8 cellular contexts compared by ENCODE assay signal in genomic region chr18:74495581-74496507, GRCh38. TPM values are rescaled to one million over a fixed set of nuclear protein-coding genes. Genes with fewer than 3 reads are reported as not detected.
DNase-seq lines count a peak whose midpoint lies in the region; ATAC-seq and TF ChIP-seq lines count a peak whose summit lies in the region.

TSS of gene CNDP2 (plus strand) at chr18:74496363. CDS start at chr18:74499974, 3,611 bp downstream.

- H3K9me3 Mint-ChIP-seq in T-helper 1 cell treated with Interleukin-12 subunit alpha and Interleukin-12 subunit beta and Interleukin-4 antibody, amounts not matched to agents 30 μg/mL and 1 μg/mL, for 36 hours = no peaks in the 10 kb centered on the region

- peaks cover 26% of the 10 kb centered on the region for H3K27me3 Mint-ChIP-seq in T-helper 1 cell treated with Interleukin-12 subunit alpha and Interleukin-12 subunit beta and Interleukin-4 antibody, amounts not matched to agents 30 μg/mL and 1 μg/mL, for 36 hours (ENCODE audit: low read depth)

- H3K9me3 ChIP-seq in heart right ventricle (peaks cover 0 to 5% (median 0%) of the 10 kb centered on the region in 11 donors), upper lobe of right lung (no peaks in the 10 kb centered on the region)

- H3K27ac ChIP-seq in heart right ventricle (peak within 1 kb of the TSS; percentile 78 to 98 (median 94)), upper lobe of right lung (peak within 1 kb of the TSS; percentile 98)

- H3K4me1 Mint-ChIP-seq in T-helper 1 cell treated with Interleukin-12 subunit alpha and Interleukin-12 subunit beta and Interleukin-4 antibody, amounts not matched to agents 30 μg/mL and 1 μg/mL, for 36 hours (ENCODE audit: low read depth) = peaks cover 45% of the 10 kb centered on the region

- intact Hi-C loops in heart right ventricle (cut with DNase I) = loop anchor here in 7 of 10 donors (1.0 to 10.0 kb wide), 9 partner anchors 39 to 301 kb away; partner anchors contain the start of genes ZNF407 (in 2 of the 7) and DIPK1C (in 1 of the 7)
- intact Hi-C loops in posterior vena cava (cut with DNase I) = loop anchor here in 1 of 2 donors (5.0 kb wide), 1 partner anchor 101 kb away; the partner anchor contains the start of gene ZNF407
- intact Hi-C loops in upper lobe of right lung (cut with DNase I) = no loop called here

- in situ Hi-C loops in GM13977 (cut with MboI; ENCODE audit: low pct_unique_long_range_greater_than_20kb, low sequenced_read_pairs, unreplicated experiment) = loop anchor here (10.0 kb wide), 1 partner anchor 141 kb away; no protein-coding TSS in a partner anchor

- H3K4me3 Mint-ChIP-seq in T-helper 1 cell treated with Interleukin-12 subunit alpha and Interleukin-12 subunit beta and Interleukin-4 antibody, amounts not matched to agents 30 μg/mL and 1 μg/mL, for 36 hours = peak within 1 kb of the TSS; percentile 97

- WGBS in heart right ventricle, 2 donors = 0 to 1% methylated on average over 71 of the region's 71 CpGs

- ATAC-seq in HG02884 (IDR thresholded peaks at IDR 0.05; ENCODE audit: unreplicated experiment) (peak; percentile 67), heart right ventricle (peak; percentile 96 to 99 (median 97)), upper lobe of right lung (peak; percentile 95)

- TF ChIP-seq CTCF in GM13977 (IDR thresholded peaks at IDR 0.05; ENCODE audit: extremely low read depth, insufficient read depth, missing control alignments) (no peak), heart right ventricle (IDR thresholded peaks at IDR 0.05) (no peak), upper lobe of right lung (IDR thresholded peaks at IDR 0.05) (no peak)

- DNase-seq in GM13977 (ENCODE audit: low spot score) (peak; percentile 99), NCI-H1694 (lab: John Stamatoyannopoulos, UW) (peak; percentile 95), amniotic stem cell (lab: John Stamatoyannopoulos, UW) (peak; percentile 99), heart right ventricle (peak; percentile 100), posterior vena cava (ENCODE audit: low spot score) (peak; percentile 100), upper lobe of right lung (peak; percentile 100)

- peaks cover 14% of the 10 kb centered on the region for H3K36me3 Mint-ChIP-seq in T-helper 1 cell treated with Interleukin-12 subunit alpha and Interleukin-12 subunit beta and Interleukin-4 antibody, amounts not matched to agents 30 μg/mL and 1 μg/mL, for 36 hours (ENCODE audit: low read depth)

- H3K36me3 ChIP-seq in heart right ventricle = peaks cover 0 to 15% (median 1%) of the 10 kb centered on the region in 9 donors
- H3K36me3 ChIP-seq in upper lobe of right lung = no peaks in the 10 kb centered on the region

- H3K4me3 ChIP-seq in heart right ventricle (peak within 1 kb of the TSS; percentile 61 to 99 (median 87)), upper lobe of right lung (peak within 1 kb of the TSS; percentile 96)

- H3K27me3 ChIP-seq in heart right ventricle = no peaks in the 10 kb centered on the region
- H3K27me3 ChIP-seq in upper lobe of right lung = no peaks in the 10 kb centered on the region

- H3K4me1 ChIP-seq in heart right ventricle = peaks cover 0 to 56% (median 33%) of the 10 kb centered on the region in 9 donors
- peaks cover 25% of the 10 kb centered on the region for H3K4me1 ChIP-seq in upper lobe of right lung

- peak within 1 kb of the TSS; percentile 90 for H3K27ac Mint-ChIP-seq in T-helper 1 cell treated with Interleukin-12 subunit alpha and Interleukin-12 subunit beta and Interleukin-4 antibody, amounts not matched to agents 30 μg/mL and 1 μg/mL, for 36 hours

RNA-seq across cellular contexts. Expression of gene CNDP2, which starts in this region (rescaled TPM):
- 100 to 1,000 TPM in 1 of 10 donors, 10 to 100 TPM in 9; 50.2 to 117 (median 75.3) TPM for total RNA-seq in heart right ventricle
- 10 to 100 TPM; 48.9 to 62.3 TPM for polyA plus RNA-seq in heart right ventricle
- 10 to 100 TPM; 73.5 to 75.0 TPM for total RNA-seq in posterior vena cava
- total RNA-seq in upper lobe of right lung = 213 TPM

Comparison
In these comparisons a context has a peak if more than half of its experiments do, and no peak if none do; other contexts are left out.
1. Peak in every context shown above with its lines: DNase-seq, ATAC-seq, H3K4me3 ChIP-seq and H3K27ac ChIP-seq.